ENCODE assay signal across 8 cellular contexts in the genomic region with DNA sequence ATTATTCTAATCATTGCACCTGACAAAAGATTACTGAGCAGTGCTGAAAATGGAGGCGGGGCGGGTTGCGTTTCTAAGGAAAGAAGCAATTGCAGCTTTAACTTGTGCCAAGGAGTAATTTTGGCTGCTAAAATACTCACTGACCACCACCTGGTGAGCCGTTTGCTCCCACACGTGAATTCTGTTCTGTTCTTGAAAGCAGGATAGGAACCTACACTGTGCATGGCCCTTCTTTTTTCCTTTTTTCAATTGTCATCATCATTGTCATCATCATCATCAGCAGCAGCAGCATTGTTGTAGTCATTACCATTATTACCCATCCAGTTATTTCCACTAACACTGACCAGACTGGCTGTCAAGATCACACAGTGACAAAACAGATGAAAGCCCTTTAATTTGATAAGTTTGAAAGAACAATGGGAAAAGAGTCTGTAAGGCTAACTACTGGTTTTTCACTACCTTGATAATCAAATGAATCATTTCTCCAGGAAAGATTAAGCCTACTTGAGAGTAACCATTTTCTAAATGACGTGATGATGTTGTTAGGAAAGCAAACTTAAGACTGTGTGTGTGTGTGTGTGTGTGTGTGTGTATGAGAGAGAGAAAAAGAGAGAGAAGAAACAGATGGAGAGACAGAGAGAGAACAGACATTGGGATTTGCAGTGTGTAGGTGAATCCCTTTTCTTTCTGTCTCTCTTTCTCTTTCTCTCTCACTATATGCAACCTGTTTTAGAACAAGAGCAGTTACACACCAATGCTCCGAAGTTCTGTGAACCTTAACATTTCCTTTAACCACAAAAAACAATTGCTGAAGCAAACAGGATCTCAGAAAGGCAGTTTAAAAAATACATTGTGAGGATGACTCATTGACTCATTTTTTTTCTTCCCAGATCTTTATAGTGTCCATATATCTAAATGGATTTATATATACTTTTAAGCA. TPM values are rescaled to one million over a fixed set of nuclear protein-coding genes. Genes with fewer than 3 reads are reported as not detected.
DNase-seq lines count a peak whose midpoint lies in the region; ATAC-seq, FAIRE-seq and TF ChIP-seq lines count a peak whose summit lies in the region.

No MANE protein-coding gene starts in this region.

- H3K4me1 ChIP-seq in PC-9 (replicated peaks; ENCODE audit: insufficient read depth) (peaks cover 34% of the 10 kb centered on the region), keratinocyte (ENCODE audit: control insufficient read depth, extremely low read depth, insufficient read depth, low read length) (peaks cover 11% of the 10 kb centered on the region)

- H3K9me2 ChIP-seq in PC-9 (ENCODE audit: insufficient read depth) = no peaks in the 10 kb centered on the region

- H3K9ac ChIP-seq in keratinocyte (ENCODE audit: control insufficient read depth, extremely low read depth, insufficient read depth, low read length) = no peak overlapping the region

- H3K27me3 ChIP-seq in PC-9 (ENCODE audit: insufficient read depth, low read depth) = no peaks in the 10 kb centered on the region
- H3K27me3 ChIP-seq in keratinocyte (ENCODE audit: control insufficient read depth, extremely low read depth, insufficient read depth, low read length) = no peaks in the 10 kb centered on the region

- H3K27ac ChIP-seq in PC-9 (no peak overlapping the region), keratinocyte (ENCODE audit: control insufficient read depth, insufficient read depth, low read length) (no peak overlapping the region)

- no TSS peak for BruUV-seq in PC-9 (replicated peaks; lab: Mats Ljungman, UMichigan)

- dilution Hi-C loops in keratinocyte (cut with MboI; ENCODE audit: extremely low pct_ligation_motif_present, low sequenced_read_pairs) = no loop called here

- H2AFZ ChIP-seq in PC-9 = peak overlapping the region; percentile 46; the same call in 1 of the 2 replicates
- H2AFZ ChIP-seq in keratinocyte (ENCODE audit: control insufficient read depth, low read length) = peak overlapping the region; percentile 17

- H3K4me3 ChIP-seq in PC-9 = no peak overlapping the region
- H3K4me3 ChIP-seq in keratinocyte (ENCODE audit: control insufficient read depth in 2 of 3, extremely low read depth in 1 of 3, insufficient read depth in 2 of 3, low read depth in 1 of 3, low read length in 3 of 3) = peak overlapping the region in 2 of 3 experiments; percentile 3 to 22

- in situ Hi-C loops in Caki2 (cut with HindIII; ENCODE audit: low pct_unique_long_range_greater_than_20kb, low sequenced_read_pairs) = no loop called here

- H4K20me1 ChIP-seq in PC-9 (ENCODE audit: insufficient read depth) = no peaks in the 10 kb centered on the region
- H4K20me1 ChIP-seq in keratinocyte (ENCODE audit: control insufficient read depth, extremely low read depth, insufficient read depth, low read length) = no peaks in the 10 kb centered on the region

- CTCF ChIA-PET in PC-9 (lab: Charles Lee) = no interaction called here

- H3K36me3 ChIP-seq in PC-9 (ENCODE audit: low read depth) (no peaks in the 10 kb centered on the region), keratinocyte (ENCODE audit: control insufficient read depth in 2 of 2, extremely low read depth in 1 of 2, insufficient read depth in 2 of 2, low read length in 2 of 2) (no peaks in the 10 kb centered on the region)

- H3K9me1 ChIP-seq in keratinocyte (ENCODE audit: control insufficient read depth, extremely low read depth, insufficient read depth, low read length) = no peaks in the 10 kb centered on the region

- ATAC-seq in GM21723 (IDR thresholded peaks at IDR 0.05; ENCODE audit: unreplicated experiment) = peak; percentile 36
- no peak for ATAC-seq in GM19328 (IDR thresholded peaks at IDR 0.05; ENCODE audit: unreplicated experiment)

- H3K79me2 ChIP-seq in PC-9 (ENCODE audit: low read depth) (no peaks in the 10 kb centered on the region), keratinocyte (ENCODE audit: control insufficient read depth, insufficient read depth, low read length) (no peaks in the 10 kb centered on the region)

- H3K9me3 ChIP-seq in PC-9 (ENCODE audit: insufficient read depth, low read depth) = no peaks in the 10 kb centered on the region
- H3K9me3 ChIP-seq in keratinocyte (ENCODE audit: control insufficient read depth, low read depth, low read length) = no peaks in the 10 kb centered on the region

- no peak for FAIRE-seq in keratinocyte (lab: Jason Lieb, UNC)

- TF ChIP-seq CTCF in PC-9 (conservative IDR thresholded peaks at IDR 0.05) (no peak), keratinocyte (optimal IDR thresholded peaks at IDR 0.05 in 1 of 3, IDR thresholded peaks at IDR 0.05 in 1 of 3, conservative IDR thresholded peaks at IDR 0.05 in 1 of 3; ENCODE audit: extremely low read depth in 1 of 3, insufficient read depth in 2 of 3, low read length in 3 of 3) (no peak)

- intact Hi-C loops in PC-9 (cut with micrococcal nuclease; ENCODE audit: unreplicated experiment) = loop anchor here (5.0 kb wide), 1 partner anchor 60 kb away; no protein-coding TSS in a partner anchor

- H3F3A ChIP-seq in PC-9 (ENCODE audit: insufficient read depth, low read depth) = no peaks in the 10 kb centered on the region

- DNase-seq in Caki2 (ENCODE audit: low read depth) (peak; percentile 88), PC-9 (peak in 1 of 2 experiments; percentile 46), keratinocyte (ENCODE audit: low read depth, low spot score) (no peak), AML-193 (lab: John Stamatoyannopoulos, UW) (no peak), NCI-H748 treated with DMSO at 0.1 percent for 48 hours (lab: John Stamatoyannopoulos, UW) (no peak), T1000 (lab: John Stamatoyannopoulos, UW) (no peak)

- POLR2A ChIA-PET in PC-9 (lab: Charles Lee; ENCODE audit: unreplicated experiment) = no interaction called here

- H3K4me2 ChIP-seq in PC-9 (peak overlapping the region; percentile 40), keratinocyte (ENCODE audit: control insufficient read depth, extremely low read depth, insufficient read depth, low read depth, low read length) (peak overlapping the region; percentile 27)

RNA-seq across cellular contexts. Expression of a gene that starts 3.7 kb away (rescaled TPM):
- 2.3 and 13.6 TPM in 2 replicates for total RNA-seq in Caki2 (2014; rRNA removed; shearing (Covaris generic); ENCODE audit: low replicate concordance)
- 0.63 and 0.94 TPM in 2 replicates for total RNA-seq in PC-9 (2021)
- 0.01 to 0.07 TPM (median 0.01 TPM) in 3 replicates for polyA plus RNA-seq in keratinocyte
- 0.29 TPM for polyA plus RNA-seq in keratinocyte (2011; ENCODE audit: low read depth)
- 0.01 and 0.02 TPM in 2 replicates for polyA plus RNA-seq in keratinocyte (2011; cell fraction: cytosol; rRNA removed)
- 0.06 and 0.07 TPM in 2 replicates for polyA plus RNA-seq in keratinocyte (2011; cell fraction: nucleus; rRNA removed)
- polyA plus RNA-seq in keratinocyte (2012; ENCODE audit: low replicate concordance) = 0.10 TPM in 1 of 2 replicates, not detected in the other
- polyA minus RNA-seq in keratinocyte = 0.10 TPM in 1 of 3 replicates, not detected in the others
- polyA minus RNA-seq in keratinocyte (2011; cell fraction: cytosol; rRNA and poly(A)+ RNA removed) = not detected
- not detected in 2 replicates for polyA minus RNA-seq in keratinocyte (2011; cell fraction: nucleus; rRNA and poly(A)+ RNA removed)
